In genomic region chr10:1489801-1490200, GRCh38 we compare ENCODE assay signal across 20 cellular contexts.
DNase-seq lines count a peak whose midpoint lies in the region; ATAC-seq, FAIRE-seq and TF ChIP-seq lines count a peak whose summit lies in the region.
"Had no signal": no experiment of that assay in that cellular context is flagged by ENCODE, and none has a peak within 500 bp of the region (broad histone marks: within the 10 kb centered on the region; RNA-seq: fewer than 3 reads in every experiment).

No MANE protein-coding gene starts in this region.

- H3K9me3 Mint-ChIP-seq in IgD-negative memory B cell: peaks cover 0 to 3% (median 0%) of the 10 kb centered on the region in 3 donors
- H3K9me3 Mint-ChIP-seq: GM23338 had no signal

- H3K4me2 ChIP-seq in DOHH2 (ENCODE audit: low read length) (peak overlapping the region; percentile 84), OCI-LY3 (ENCODE audit: low read length) (peak overlapping the region; percentile 36; the same call in 1 of the 2 replicates), neural cell (ENCODE audit: low read length) (no peak overlapping the region)
- H3K4me2 ChIP-seq: A549, GM23338 had no signal

- no peak for ATAC-seq in foreskin keratinocyte
- ATAC-seq in GM19467 (IDR thresholded peaks at IDR 0.05; ENCODE audit: unreplicated experiment): no peak
- ATAC-seq: A549, GM23338, Panc1 had no signal

- no peaks in the 10 kb centered on the region for H3K36me3 Mint-ChIP-seq in IgD-negative memory B cell

- H3K36me3 ChIP-seq in DOHH2 (ENCODE audit: control insufficient read depth, low read length) (no peaks in the 10 kb centered on the region), OCI-LY3 (replicated peaks; ENCODE audit: low read depth, low read length) (no peaks in the 10 kb centered on the region), neural cell (ENCODE audit: insufficient read depth, low read length) (no peaks in the 10 kb centered on the region), kidney (ENCODE audit: control insufficient read depth in 1 of 2, insufficient read depth in 2 of 2, low read length in 2 of 2) (no peaks in the 10 kb centered on the region)
- H3K36me3 ChIP-seq: SJSA1 had no signal

- H3K4me1 ChIP-seq in DOHH2 (ENCODE audit: control insufficient read depth, low read length) (peaks cover 84% of the 10 kb centered on the region), OCI-LY3 (ENCODE audit: low read length) (no peaks in the 10 kb centered on the region), foreskin keratinocyte (no peaks in the 10 kb centered on the region), kidney (ENCODE audit: control insufficient read depth in 1 of 2, insufficient read depth in 1 of 2, low read depth in 1 of 2, low read length in 2 of 2) (no peaks in the 10 kb centered on the region)
- H3K4me1 ChIP-seq: A549, SJSA1 had no signal

- peak overlapping the region; percentile 64 for H3K4me3 ChIP-seq in DOHH2 (ENCODE audit: low read length)
- no peak overlapping the region for H3K4me3 ChIP-seq in OCI-LY3 (ENCODE audit: low read length)
- no peak overlapping the region for H3K4me3 ChIP-seq in neural cell (ENCODE audit: low read length)
- no peak overlapping the region for H3K4me3 ChIP-seq in kidney (ENCODE audit: low read length in 2 of 2)
- H3K4me3 ChIP-seq: A549, GM23338, SJSA1 had no signal

- no peak for TF ChIP-seq RAD21 in neural cell (conservative IDR thresholded peaks at IDR 0.05)

- peak overlapping the region; percentile 98 for H3K27ac ChIP-seq in DOHH2 (ENCODE audit: low read depth, low read length)
- no peak overlapping the region for H3K27ac ChIP-seq in OCI-LY3 (ENCODE audit: low read length)
- no peak overlapping the region for H3K27ac ChIP-seq in neural cell (ENCODE audit: low read length)
- H3K27ac ChIP-seq in foreskin keratinocyte: no peak overlapping the region
- no peak overlapping the region for H3K27ac ChIP-seq in kidney (ENCODE audit: low read depth in 2 of 2, low read length in 2 of 2)
- H3K27ac ChIP-seq: A549, C4-2B, SJSA1 had no signal

- H4K20me1 ChIP-seq in DOHH2 (ENCODE audit: control insufficient read depth, insufficient read depth, low read depth, low read length) (no peaks in the 10 kb centered on the region), OCI-LY3 (ENCODE audit: insufficient read depth, low read length) (no peaks in the 10 kb centered on the region), neural cell (ENCODE audit: insufficient read depth) (no peaks in the 10 kb centered on the region)

- TF ChIP-seq CTCF in DOHH2 (IDR thresholded peaks at IDR 0.05; ENCODE audit: low read depth, low read length, poor library complexity, severe bottlenecking) (no peak), OCI-LY3 (IDR thresholded peaks at IDR 0.05; ENCODE audit: low read depth, low read length) (no peak), neural cell (IDR thresholded peaks at IDR 0.05; ENCODE audit: poor library complexity, severe bottlenecking) (no peak), foreskin keratinocyte (conservative IDR thresholded peaks at IDR 0.05) (no peak), kidney (IDR thresholded peaks at IDR 0.05; ENCODE audit: borderline replicate concordance, extremely low read depth, insufficient read depth) (no peak)

- H3K9ac ChIP-seq in OCI-LY3 (ENCODE audit: low read length): no peak overlapping the region
- H3K9ac ChIP-seq in neural cell (ENCODE audit: low read length): no peak overlapping the region
- no peak overlapping the region for H3K9ac ChIP-seq in kidney (ENCODE audit: low read length in 2 of 2)

- TF ChIP-seq EP300 in neural cell (conservative IDR thresholded peaks at IDR 0.05; ENCODE audit: poor library complexity, severe bottlenecking): peak; percentile 58

- H3K27me3 ChIP-seq in DOHH2 (ENCODE audit: control insufficient read depth, low read length) (no peaks in the 10 kb centered on the region), OCI-LY3 (ENCODE audit: low read depth, low read length) (no peaks in the 10 kb centered on the region), neural cell (ENCODE audit: insufficient read depth, low read depth, low read length) (no peaks in the 10 kb centered on the region), foreskin keratinocyte (no peaks in the 10 kb centered on the region)

- intact Hi-C loops in kidney (cut with DNase I): no loop called here

- H3F3A ChIP-seq in DOHH2 (ENCODE audit: control insufficient read depth, insufficient read depth) (peaks cover 34% of the 10 kb centered on the region), neural cell (ENCODE audit: insufficient read depth, low read length, poor library complexity, severe bottlenecking) (no peaks in the 10 kb centered on the region)

- H2AFZ ChIP-seq in OCI-LY3 (ENCODE audit: low read depth, low read length): no peak overlapping the region
- no peak overlapping the region for H2AFZ ChIP-seq in neural cell (ENCODE audit: low read depth, low read length)
- H2AFZ ChIP-seq: GM23338 had no signal

- H3K9me3 ChIP-seq in DOHH2 (ENCODE audit: control insufficient read depth, insufficient read depth, low read length) (no peaks in the 10 kb centered on the region), OCI-LY3 (ENCODE audit: insufficient read depth, low read length) (peaks cover 9% of the 10 kb centered on the region; the same call in 1 of the 2 replicates), neural cell (ENCODE audit: low read length) (no peaks in the 10 kb centered on the region), kidney (ENCODE audit: control insufficient read depth in 1 of 2, low read length in 2 of 2) (no peaks in the 10 kb centered on the region)
- H3K9me3 ChIP-seq: A549, SJSA1 had no signal

- H3K9me2 ChIP-seq in DOHH2 (replicated peaks; ENCODE audit: control insufficient read depth, low read length) (no peaks in the 10 kb centered on the region), neural cell (ENCODE audit: insufficient read depth, low read length) (no peaks in the 10 kb centered on the region)

- H3K79me2 ChIP-seq in DOHH2 (ENCODE audit: control insufficient read depth, low read length) (no peaks in the 10 kb centered on the region), OCI-LY3 (ENCODE audit: low read length) (no peaks in the 10 kb centered on the region), neural cell (replicated peaks; ENCODE audit: insufficient read depth, low read length) (no peaks in the 10 kb centered on the region)

- H3K27ac Mint-ChIP-seq in IgD-negative memory B cell: peak overlapping the region; percentile 81 to 85 (median 85)
- H3K27ac Mint-ChIP-seq: GM23338, T-helper 17 cell had no signal

- peak overlapping the region; percentile 49 to 92 (median 82) for H3K4me3 Mint-ChIP-seq in IgD-negative memory B cell
- H3K4me3 Mint-ChIP-seq: GM23338, T-helper 17 cell had no signal

- FAIRE-seq in kidney (lab: Jason Lieb, UNC): no peak
- FAIRE-seq: A549, D721Med had no signal

- peaks cover 28 to 45% (median 30%) of the 10 kb centered on the region in 3 donors for H3K4me1 Mint-ChIP-seq in IgD-negative memory B cell
- H3K4me1 Mint-ChIP-seq: T-helper 17 cell had no signal

- peaks cover 2% of the 10 kb centered on the region for H3K27me3 Mint-ChIP-seq in IgD-negative memory B cell

- DNase-seq in ureter (ENCODE audit: low spot score) (no peak), foreskin keratinocyte (no peak), kidney (no peak)
- DNase-seq: HCEC 1CT, NCI-H1048, NCI-H1436, NCI-H1930, NCI-H524 treated with DMSO at 0.1 percent for 48 hours, T-helper 17 cell had no signal

TF ChIP-seq in neural cell, 6 proteins besides CTCF, POLR2A, EP300 and RAD21:
- TF ChIP-seq REST (IDR thresholded peaks at IDR 0.05; ENCODE audit: borderline replicate concordance): no peak
- TF ChIP-seq TAF1 (IDR thresholded peaks at IDR 0.05; ENCODE audit: low read depth): no peak
- TF ChIP-seq EZH2 (IDR thresholded peaks at IDR 0.05; ENCODE audit: borderline replicate concordance, insufficient read depth, low read length, poor library complexity, severe bottlenecking): no peak
- no peak for TF ChIP-seq SMC3 (conservative IDR thresholded peaks at IDR 0.05; ENCODE audit: poor library complexity)
- TF ChIP-seq POLR2AphosphoS5 (IDR thresholded peaks at IDR 0.05): peak; percentile 40
